Comparison of ENCODE assay signal across 7 cellular contexts in the genomic region with DNA sequence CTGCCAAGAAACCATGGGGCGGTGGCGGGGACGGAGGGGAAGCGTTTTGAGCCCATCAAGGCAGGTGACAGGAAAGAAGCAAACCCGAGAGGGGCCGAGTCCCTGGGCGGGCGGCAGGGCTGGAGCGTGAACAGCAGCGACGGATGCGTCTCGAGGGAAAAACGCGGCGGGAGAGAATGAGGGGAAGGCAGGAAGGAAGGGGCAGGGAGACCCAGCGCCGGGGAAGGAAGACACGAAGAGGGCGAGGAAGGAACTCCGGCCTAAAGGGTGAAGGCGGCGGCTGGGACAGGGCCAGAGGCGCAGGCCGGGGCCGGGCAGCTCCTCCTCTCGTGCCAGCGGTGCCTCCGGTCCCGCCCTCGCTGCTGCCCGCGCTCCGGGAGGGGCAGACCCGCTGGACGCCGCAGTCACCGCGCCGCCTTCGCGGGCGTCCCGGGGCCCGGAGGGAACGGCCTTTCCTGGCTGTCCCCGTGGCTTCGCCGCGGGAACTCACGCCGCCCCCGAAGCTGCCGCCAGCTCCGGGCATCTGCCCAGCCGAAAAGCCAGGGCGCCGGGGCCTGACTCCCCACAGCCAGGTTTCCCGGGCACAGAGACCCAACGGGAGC. TPM values are rescaled to one million over a fixed set of nuclear protein-coding genes. Genes with fewer than 3 reads are reported as not detected.
DNase-seq lines count a peak whose midpoint lies in the region; TF ChIP-seq lines count a peak whose summit lies in the region.

No MANE protein-coding gene starts in this region.

- 1 to 2% methylated on average over 46 to 58 of the region's 60 CpGs for WGBS in GM23248 (ENCODE audit: low coverage in 1 of 2, low lambda C conversion rate in 2 of 2, missing lambda C conversion rate in 2 of 2), 2 experiments

- no peaks in the 10 kb centered on the region for H3K9me2 ChIP-seq in GM23248 (ENCODE audit: insufficient read depth)

- H3K36me3 ChIP-seq in GM23248 (ENCODE audit: low read depth), result no peaks in the 10 kb centered on the region

- H3K4me3 ChIP-seq in GM23248, result peak overlapping the region; percentile 87
- peak overlapping the region; percentile 79 to 86 for H3K4me3 ChIP-seq in foreskin fibroblast (ENCODE audit: low read depth in 1 of 2, low read length in 2 of 2)

- H3K9ac ChIP-seq in GM23248, result peak overlapping the region; percentile 82

- peaks cover 27% of the 10 kb centered on the region for H3K36me3 Mint-ChIP-seq in nephron (ENCODE audit: low read depth)

- H3K4me1 ChIP-seq in GM23248 (ENCODE audit: insufficient read depth), result peaks cover 10% of the 10 kb centered on the region

- H3K9me3 ChIP-seq in GM23248 (ENCODE audit: low read depth), result no peaks in the 10 kb centered on the region

- H3K4me1 Mint-ChIP-seq in nephron, result peaks cover 25% of the 10 kb centered on the region

- H3K27me3 Mint-ChIP-seq in nephron (ENCODE audit: low read depth), result peaks cover 6% of the 10 kb centered on the region

- in situ Hi-C loops in GM23248 (cut with MboI), result no loop called here

- no peaks in the 10 kb centered on the region for H3K27me3 ChIP-seq in GM23248 (replicated peaks; ENCODE audit: insufficient read depth)

- H3K9me3 Mint-ChIP-seq in nephron, result peaks cover 4% of the 10 kb centered on the region

- peak overlapping the region; percentile 52 for H3K27ac ChIP-seq in GM23248

- peak overlapping the region; percentile 54 to 88 (median 77) for H3K27ac Mint-ChIP-seq in nephron

- H3K4me3 Mint-ChIP-seq in nephron, result peak overlapping the region; percentile 88 to 95 (median 91)

- TF ChIP-seq CTCF in foreskin fibroblast (IDR thresholded peaks at IDR 0.05; ENCODE audit: low read depth, low read length) (no peak), nephron (IDR thresholded peaks at IDR 0.05; ENCODE audit: unreplicated experiment in 3 of 3) (no peak)

- H2AFZ ChIP-seq in GM23248, result peak overlapping the region; percentile 84

- H3K79me2 ChIP-seq in GM23248 (ENCODE audit: insufficient read depth), result peaks cover 7% of the 10 kb centered on the region; the same call in 1 of the 2 replicates

- H3F3A ChIP-seq in GM23248 (ENCODE audit: insufficient read depth), result no peaks in the 10 kb centered on the region

- peak overlapping the region; percentile 90 for H3K4me2 ChIP-seq in GM23248 (ENCODE audit: unreplicated experiment)

- H4K20me1 ChIP-seq in GM23248 (ENCODE audit: insufficient read depth), result no peaks in the 10 kb centered on the region

- DNase-seq in GM03348 (ENCODE audit: low spot score), result peak; percentile 89
- peak; percentile 80 for DNase-seq in GM23248
- peak; percentile 46 for DNase-seq in LHCN-M2 (ENCODE audit: low read depth)
- DNase-seq in activated T-cell treated with anti-CD3 and anti-CD28 coated beads, Interleukin-2, amount 50 U/mL, for 1 hour, result peak; percentile 37
- peak; percentile 49 to 84 for DNase-seq in foreskin fibroblast
- no peak for DNase-seq in effector CD4-positive, alpha-beta T cell

RNA-seq across cellular contexts. Expression of gene RGS12, which starts 0.8 kb away (rescaled TPM):
- total RNA-seq in GM23248 (2014; rRNA removed; shearing (Covaris generic)), result 13.2 and 15.2 TPM in 2 replicates
- polyA plus RNA-seq in GM23248 (2016; fragmentation: Nextera tagmentation; extraction: Ambion mirVana), result 9.3 and 10.7 TPM in 2 replicates
- 22.1 and 24.5 TPM in 2 replicates for total RNA-seq in LHCN-M2 (2014; rRNA removed)
- polyA plus RNA-seq in LHCN-M2 (2012), result 34.2 TPM

RNA-seq across cellular contexts. Expression of gene MSANTD1, which starts 43.1 kb away (rescaled TPM):
- total RNA-seq in GM23248 (2014; rRNA removed; shearing (Covaris generic)), result 2.1 TPM in 1 of 2 replicates, not detected in the other
- polyA plus RNA-seq in GM23248 (2016; fragmentation: Nextera tagmentation; extraction: Ambion mirVana), result 0.08 TPM in 1 of 2 replicates, not detected in the other
- total RNA-seq in LHCN-M2 (2014; rRNA removed), result 0.06 and 0.19 TPM in 2 replicates
- polyA plus RNA-seq in LHCN-M2 (2012), result 0.05 TPM
